ENCODE assay signal across 11 cellular contexts in the genomic region with DNA sequence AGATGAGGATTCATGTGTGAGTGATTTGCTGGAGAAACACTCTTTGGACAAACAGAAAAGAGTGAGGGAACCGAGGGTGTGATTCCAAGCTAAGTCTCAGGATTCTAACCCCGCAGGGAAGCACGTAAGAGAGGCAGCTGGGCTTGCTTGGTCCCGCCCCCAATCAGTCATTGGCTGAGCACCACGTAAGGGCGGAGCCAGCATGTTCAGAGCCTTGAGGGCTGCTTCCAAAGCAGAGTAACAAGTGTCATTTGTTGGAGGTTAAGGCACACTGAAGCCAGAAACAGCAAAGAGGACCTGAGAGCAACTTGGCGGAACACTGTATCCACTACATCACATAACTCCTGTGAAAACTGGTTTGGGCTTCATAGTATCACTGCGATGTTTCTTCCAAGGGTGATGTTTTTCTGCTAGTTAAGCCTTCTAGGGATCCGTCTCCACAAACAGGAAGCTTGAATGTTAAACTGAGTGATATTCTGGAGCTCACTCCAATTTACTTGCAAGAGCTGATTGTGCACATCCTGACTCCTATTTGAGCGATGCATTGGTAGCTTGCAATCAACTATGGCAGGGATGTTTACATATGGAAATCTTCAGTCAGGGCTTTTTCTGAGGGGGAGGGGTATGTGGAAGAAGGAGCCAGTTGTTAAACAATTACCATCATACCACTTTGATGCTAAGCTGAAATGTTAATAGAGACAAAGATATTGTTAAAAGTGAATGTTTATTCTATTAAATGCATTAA. TPM values are rescaled to one million over a fixed set of nuclear protein-coding genes. Genes with fewer than 3 reads are reported as not detected.
DNase-seq lines count a peak whose midpoint lies in the region; FAIRE-seq and TF ChIP-seq lines count a peak whose summit lies in the region.
"Had no signal": no experiment of that assay in that cellular context is flagged by ENCODE, and none has a peak within 500 bp of the region (broad histone marks: within the 10 kb centered on the region; RNA-seq: fewer than 3 reads in every experiment).

No MANE protein-coding gene starts in this region.

- peak overlapping the region; percentile 82; the same call in 1 of the 2 replicates for H2AFZ ChIP-seq in H1 (ENCODE audit: low read length)

- no peak for TF ChIP-seq EP300 in H1 (IDR thresholded peaks at IDR 0.05; ENCODE audit: borderline replicate concordance in 1 of 2, low read depth in 2 of 2, low read length in 2 of 2)

- H3K9ac ChIP-seq in H1 (replicated peaks in 1 of 4; ENCODE audit: extremely low read depth in 1 of 4, low read depth in 3 of 4, low read length in 3 of 4): no peak overlapping the region; a peak in 1 of 7 replicates

- H4K20me1 ChIP-seq in H1 (replicated peaks in 1 of 2; ENCODE audit: control insufficient read depth in 1 of 2, insufficient read depth in 2 of 2, low read length in 2 of 2): no peaks in the 10 kb centered on the region

- no peak overlapping the region for H3K4ac ChIP-seq in H1 (replicated peaks; ENCODE audit: insufficient read length, low read depth, low read length)

- H3K9me3 Mint-ChIP-seq in neural crest cell: no peaks in the 10 kb centered on the region
- H3K9me3 Mint-ChIP-seq: central memory CD8-positive, alpha-beta T cell had no signal

- no peaks in the 10 kb centered on the region for H3K79me1 ChIP-seq in H1 (ENCODE audit: low read depth, low read length)

- peak overlapping the region; percentile 29 for H3K4me3 Mint-ChIP-seq in neural crest cell
- H3K4me3 Mint-ChIP-seq: central memory CD8-positive, alpha-beta T cell had no signal

- no peaks in the 10 kb centered on the region for H3K27me3 Mint-ChIP-seq in neural crest cell (ENCODE audit: low read depth)

- POLR2A ChIA-PET in H1 (lab: Charles Lee; ENCODE audit: partially characterized antibody): interaction anchor here (0.7 kb wide), 2 partner anchors 15 to 251 kb away, joined by 3 to 4 read pairs; no protein-coding TSS in a partner anchor

- H4K91ac ChIP-seq in H1 (replicated peaks; ENCODE audit: insufficient read length, low read length): no peak overlapping the region

- no peak overlapping the region for H3K23ac ChIP-seq in H1 (ENCODE audit: insufficient read length)

- H3K23me2 ChIP-seq in H1 (ENCODE audit: low read depth, low read length): no peaks in the 10 kb centered on the region

- H3K36me3 Mint-ChIP-seq in neural crest cell (ENCODE audit: low read depth): no peaks in the 10 kb centered on the region

- DNase-seq in EL: peak; percentile 1
- DNase-seq in NCI-H146 treated with DMSO at 0.1 percent for 48 hours (lab: John Stamatoyannopoulos, UW; ENCODE audit: unreplicated experiment): peak; percentile 55
- peak; percentile 44 to 82 for DNase-seq in H1 (ENCODE audit: low read depth in 1 of 2, low spot score in 2 of 2)
- DNase-seq in neural crest cell (ENCODE audit: low read depth, low spot score): peak; percentile 46
- DNase-seq in RCC 7860 (ENCODE audit: low spot score): no peak
- DNase-seq in GM19240 (ENCODE audit: insufficient read length, low spot score): no peak
- DNase-seq in GM10266 (ENCODE audit: extremely low spot score): no peak
- no peak for DNase-seq in dermis blood vessel endothelial cell

- TF ChIP-seq POLR2A in H1 (IDR thresholded peaks at IDR 0.05; ENCODE audit: control extremely low read depth in 1 of 2, low read depth in 2 of 2, low read length in 2 of 2): no peak

- no peak for TF ChIP-seq CTCF in H1 (IDR thresholded peaks at IDR 0.05; ENCODE audit: control extremely low read depth in 1 of 3, insufficient read depth in 1 of 3, low read depth in 1 of 3, low read length in 3 of 3)
- no peak for TF ChIP-seq CTCF in neural crest cell (conservative IDR thresholded peaks at IDR 0.05)
- no peak for TF ChIP-seq CTCF in GM10266 (IDR thresholded peaks at IDR 0.05; ENCODE audit: control insufficient read depth, insufficient read depth, low read depth, missing control alignments)

- H3K27me3 ChIP-seq in H1 (replicated peaks in 1 of 4; ENCODE audit: control insufficient read depth in 3 of 4, extremely low read depth in 1 of 4, insufficient read depth in 3 of 4, low read length in 3 of 4): no peaks in the 10 kb centered on the region

- peak overlapping the region; percentile 52 to 66 for H3K4me2 ChIP-seq in H1 (ENCODE audit: insufficient read depth in 1 of 2, low read depth in 2 of 2, low read length in 2 of 2)

- no peak overlapping the region for H3K27ac Mint-ChIP-seq in neural crest cell (ENCODE audit: unreplicated experiment)

- peaks cover 39% of the 10 kb centered on the region for H3K4me1 Mint-ChIP-seq in neural crest cell
- H3K4me1 Mint-ChIP-seq: central memory CD8-positive, alpha-beta T cell had no signal

- no peak overlapping the region for H2BK15ac ChIP-seq in H1 (ENCODE audit: low read length)

- H4K8ac ChIP-seq in H1 (ENCODE audit: extremely low read depth, insufficient read depth, low read length): no peak overlapping the region

- H3K56ac ChIP-seq in H1 (replicated peaks; ENCODE audit: insufficient read length, low read depth, low read length): no peak overlapping the region

- H3K9me3 ChIP-seq in H1 (ENCODE audit: insufficient read depth in 2 of 2, low read depth in 1 of 2, low read length in 1 of 2): no peaks in the 10 kb centered on the region
- H3K9me3 ChIP-seq: thoracic aorta had no signal

- H2BK120ac ChIP-seq in H1 (replicated peaks; ENCODE audit: low read depth, low read length): no peak overlapping the region

- H2BK5ac ChIP-seq in H1 (ENCODE audit: low read depth, low read length): no peak overlapping the region

- CTCF ChIA-PET in H1 (lab: Charles Lee; ENCODE audit: partially characterized antibody): interaction anchor here (1.7 to 1.8 kb wide), 2 partner anchors 28 to 113 kb away, joined by 5 read pairs; no protein-coding TSS in a partner anchor

- no peak for TF ChIP-seq RAD21 in H1 (IDR thresholded peaks at IDR 0.05 in 1 of 2, conservative IDR thresholded peaks at IDR 0.05 in 1 of 2; ENCODE audit: low read depth in 2 of 2, low read length in 2 of 2)

- H4K5ac ChIP-seq in H1 (ENCODE audit: insufficient read length, low read depth, low read length): no peak overlapping the region

- H3K79me2 ChIP-seq in H1 (ENCODE audit: control insufficient read depth in 1 of 2, insufficient read depth in 2 of 2, low read length in 2 of 2): no peaks in the 10 kb centered on the region

- H3K27ac ChIP-seq in H1 (ENCODE audit: low read depth, low read length): no peak overlapping the region
- H3K27ac ChIP-seq: thoracic aorta had no signal

- peaks cover 0 to 6% (median 6%) of the 10 kb centered on the region in 4 experiments; a peak in 6 of 7 replicates for H3K4me1 ChIP-seq in H1 (replicated peaks in 1 of 4; ENCODE audit: control insufficient read depth in 3 of 4, insufficient read depth in 4 of 4, low read length in 3 of 4)

- H3K14ac ChIP-seq in H1 (ENCODE audit: insufficient read length): no peak overlapping the region

- WGBS in H1 (ENCODE audit: extremely low coverage in 1 of 2, insufficient coverage in 1 of 2, insufficient read length in 1 of 2, insufficient replicate concordance in 2 of 2, low coverage in 1 of 2, low lambda C conversion rate in 2 of 2, missing lambda C conversion rate in 1 of 2), 2 experiments: 26% methylated on average over 10 of the region's 10 CpGs; no CpG with 5 or more reads in 1 of the 2 experiments

- H2BK12ac ChIP-seq in H1 (ENCODE audit: low read depth, low read length): no peak overlapping the region

- FAIRE-seq in H1 (lab: Jason Lieb, UNC) (peak; percentile 85), RCC 7860 (lab: Jason Lieb, UNC) (no peak)
- FAIRE-seq: keratinocyte had no signal

- H3K18ac ChIP-seq in H1 (ENCODE audit: extremely low read depth, low read length): no peak overlapping the region

- H2BK20ac ChIP-seq in H1 (ENCODE audit: low read length): no peak overlapping the region

- H3K36me3 ChIP-seq in H1 (ENCODE audit: control insufficient read depth in 2 of 4, insufficient read depth in 4 of 4, low read length in 3 of 4): no peaks in the 10 kb centered on the region
- H3K36me3 ChIP-seq: thoracic aorta had no signal

- H2AK5ac ChIP-seq in H1 (ENCODE audit: low read depth, low read length): no peak overlapping the region

- peak overlapping the region in 3 of 4 experiments; percentile 3 to 46 (median 20); a peak in 5 of 8 replicates for H3K4me3 ChIP-seq in H1 (ENCODE audit: extremely low read depth in 1 of 4, insufficient read depth in 2 of 4, low read depth in 3 of 4, low read length in 4 of 4)
- H3K4me3 ChIP-seq: thoracic aorta had no signal

TF ChIP-seq in H1, 55 proteins besides CTCF, POLR2A, EP300 and RAD21:
- TF ChIP-seq SP1 (IDR thresholded peaks at IDR 0.05; ENCODE audit: low read depth, low read length) (0 out of 2 replicates have a peak, but pooled peaks have one; percentile 8), TAF1 (IDR thresholded peaks at IDR 0.05; ENCODE audit: low read depth, low read length) (peak; percentile 49), ASH2L (IDR thresholded peaks at IDR 0.05; ENCODE audit: low read length) (peak; percentile 26), RBBP5 (IDR thresholded peaks at IDR 0.05; ENCODE audit: borderline replicate concordance, low read depth, low read length) (0 out of 2 replicates have a peak, but pooled peaks have one; percentile 43), SRF (IDR thresholded peaks at IDR 0.05; ENCODE audit: low read depth, low read length) (no peak)

RNA-seq across cellular contexts. Expression of a gene that starts 43.3 kb away (rescaled TPM):
- total RNA-seq in H1 (2021; fragmentation: NEBNext Ultra II Directional; extraction: Animal tissue kit (Norgen Biotek cat#: 25700)): 0.40 and 1.0 TPM in 2 replicates
- 0.14 and 0.24 TPM in 2 replicates for polyA plus RNA-seq in H1 (2011; rRNA removed)
- 0.16 TPM for polyA plus RNA-seq in H1 (2011; cell fraction: cytosol; rRNA removed)
- 0.09 TPM for polyA plus RNA-seq in H1 (2011; cell fraction: nucleus; rRNA removed)
- 0.11 to 0.31 TPM (median 0.18 TPM) in 4 replicates for polyA plus RNA-seq in H1 (2012, experiment 1 of 2)
- not detected for polyA plus RNA-seq in H1 (2012, experiment 2 of 2)
- polyA plus RNA-seq in H1 (2013, experiment 1 of 2): 0.69 TPM
- 0.64 TPM for polyA plus RNA-seq in H1 (2013, experiment 2 of 2)
- 0.20 and 1.0 TPM in 2 replicates for polyA minus RNA-seq in H1 (2011; rRNA and poly(A)+ RNA removed)
- not detected for polyA minus RNA-seq in H1 (2011; cell fraction: cytosol; rRNA and poly(A)+ RNA removed)
- polyA minus RNA-seq in H1 (2011; cell fraction: nucleus; rRNA and poly(A)+ RNA removed): 0.60 TPM
- total RNA-seq in neural crest cell: 1.0 and 1.1 TPM in 2 replicates
- total RNA-seq in dermis blood vessel endothelial cell: not detected in 2 replicates
- total RNA-seq: thoracic aorta had no signal
- polyA plus RNA-seq: keratinocyte had no signal

Comparison
In these comparisons a context has a peak if more than half of its experiments do, and no peak if none do; other contexts are left out.
1. DNase-seq: peak in EL (single experiment), NCI-H146 treated with DMSO at 0.1 percent for 48 hours (single experiment), H1 (2 of 2) and neural crest cell (single experiment); none in RCC 7860 (single experiment), GM19240 (single experiment), GM10266 (single experiment) and dermis blood vessel endothelial cell (single experiment).